Comparison of ENCODE assay signal across 9 cellular contexts in the genomic region with DNA sequence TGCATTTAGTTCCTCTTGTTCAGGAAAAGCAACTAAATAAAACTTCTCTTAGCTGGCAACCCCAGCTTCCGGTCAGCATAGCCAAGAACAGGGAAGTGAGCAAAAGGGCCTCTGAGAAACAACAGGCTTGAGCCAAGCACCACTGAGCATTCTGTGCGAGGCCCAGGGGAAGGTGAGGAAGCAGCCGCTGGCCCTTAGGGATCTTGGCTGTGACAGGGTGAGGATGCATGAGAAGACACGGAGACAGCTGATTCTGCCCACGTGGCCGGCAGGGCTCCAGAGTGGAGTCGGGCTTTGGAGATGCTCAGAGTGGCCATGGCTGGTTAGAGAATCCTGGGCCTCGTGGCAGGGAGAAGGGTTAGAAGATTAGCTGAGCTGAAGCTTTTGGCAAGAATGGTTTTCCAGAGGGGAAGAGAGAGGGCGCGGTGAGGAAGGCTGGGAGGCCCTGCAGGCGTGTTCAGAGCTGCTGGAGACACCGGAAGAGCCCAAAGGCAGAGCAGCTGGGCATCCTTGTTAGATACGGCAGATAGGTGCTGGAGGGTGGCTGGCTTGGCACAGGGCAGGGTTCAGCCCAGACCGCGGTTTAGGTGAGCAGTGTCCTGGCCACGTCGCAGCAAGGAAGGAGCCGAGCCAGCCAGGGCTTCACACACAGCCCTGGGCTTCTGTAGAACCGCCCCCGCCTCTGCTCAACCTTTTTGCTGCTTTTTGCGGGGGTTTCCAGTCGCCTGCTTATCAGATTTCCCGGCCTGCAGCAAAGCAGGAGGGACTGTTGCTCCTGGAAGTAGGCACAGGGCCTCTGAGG. TPM values are rescaled to one million over a fixed set of nuclear protein-coding genes. Genes with fewer than 3 reads are reported as not detected.
DNase-seq lines count a peak whose midpoint lies in the region; ATAC-seq, FAIRE-seq and TF ChIP-seq lines count a peak whose summit lies in the region.
"Had no signal": no experiment of that assay in that cellular context is flagged by ENCODE, and none has a peak within 500 bp of the region (broad histone marks: within the 10 kb centered on the region; RNA-seq: fewer than 3 reads in every experiment).

No MANE protein-coding gene starts in this region.

- no peak overlapping the region for H3K4me2 ChIP-seq in astrocyte (ENCODE audit: low read length)

- peak; percentile 29 for ATAC-seq in stimulated activated naive CD8-positive, alpha-beta T cell treated with anti-CD3 and anti-CD28 coated beads, Interleukin-15, Interleukin-2, amounts not matched to agents 100 U/mL and 50 U/mL, for 24 hours
- ATAC-seq in HG03025 (IDR thresholded peaks at IDR 0.05; ENCODE audit: low FRiP score, unreplicated experiment): no peak

- no peak for TF ChIP-seq CTCF in astrocyte (IDR thresholded peaks at IDR 0.05; ENCODE audit: insufficient read depth, low read depth, low read length)

- H3K4me1 Mint-ChIP-seq in activated CD4-positive, alpha-beta T cell treated with anti-CD3 and anti-CD28 coated beads, Interleukin-2, amount 10 ng/mL, durations not matched to agents 24 days and 14 days: peaks cover 33% of the 10 kb centered on the region
- H3K4me1 Mint-ChIP-seq in astrocyte (ENCODE audit: low read depth, unreplicated experiment): peaks cover 27% of the 10 kb centered on the region

- H3K79me2 ChIP-seq in astrocyte (ENCODE audit: insufficient read depth, low read length): peaks cover 85% of the 10 kb centered on the region

- no peak overlapping the region for H2AFZ ChIP-seq in astrocyte (ENCODE audit: low read depth, low read length)

- H3K4me3 ChIP-seq in astrocyte (ENCODE audit: insufficient read depth, low read depth, low read length): no peak overlapping the region

- H3K9me3 ChIP-seq in astrocyte (ENCODE audit: insufficient read depth, low read depth, low read length): no peaks in the 10 kb centered on the region

- peak overlapping the region; percentile 32 for H3K4me3 Mint-ChIP-seq in activated CD4-positive, alpha-beta T cell treated with anti-CD3 and anti-CD28 coated beads, Interleukin-2, amount 10 ng/mL, durations not matched to agents 24 days and 14 days
- H3K4me3 Mint-ChIP-seq in astrocyte (ENCODE audit: unreplicated experiment): peak overlapping the region; percentile 64

- H3K27me3 Mint-ChIP-seq in activated CD4-positive, alpha-beta T cell treated with anti-CD3 and anti-CD28 coated beads, Interleukin-2, amount 10 ng/mL, durations not matched to agents 24 days and 14 days: no peaks in the 10 kb centered on the region
- H3K27me3 Mint-ChIP-seq in astrocyte (ENCODE audit: low read depth, unreplicated experiment): no peaks in the 10 kb centered on the region

- H3K27ac ChIP-seq in astrocyte (ENCODE audit: low read depth, low read length): no peak overlapping the region

- peak; percentile 20 for FAIRE-seq in astrocyte (lab: Jason Lieb, UNC)

- H3K9ac ChIP-seq in astrocyte (ENCODE audit: low read length): peak overlapping the region; percentile 8

- peaks cover 52% of the 10 kb centered on the region for H3K36me3 Mint-ChIP-seq in activated CD4-positive, alpha-beta T cell treated with anti-CD3 and anti-CD28 coated beads, Interleukin-2, amount 10 ng/mL, durations not matched to agents 24 days and 14 days (ENCODE audit: low read depth)
- H3K36me3 Mint-ChIP-seq in astrocyte (ENCODE audit: low read depth, unreplicated experiment): peaks cover 16% of the 10 kb centered on the region

- H3K27ac Mint-ChIP-seq in activated CD4-positive, alpha-beta T cell treated with anti-CD3 and anti-CD28 coated beads, Interleukin-2, amount 10 ng/mL, durations not matched to agents 24 days and 14 days: peak overlapping the region; percentile 54
- H3K27ac Mint-ChIP-seq in astrocyte (ENCODE audit: unreplicated experiment): peak overlapping the region; percentile 66

- no peaks in the 10 kb centered on the region for H3K9me3 Mint-ChIP-seq in activated CD4-positive, alpha-beta T cell treated with anti-CD3 and anti-CD28 coated beads, Interleukin-2, amount 10 ng/mL, durations not matched to agents 24 days and 14 days
- H3K9me3 Mint-ChIP-seq in astrocyte (ENCODE audit: unreplicated experiment): no peaks in the 10 kb centered on the region

- no peak for DNase-seq in activated CD4-positive, alpha-beta T cell treated with anti-CD3 and anti-CD28 coated beads, Interleukin-2, amount 10 ng/mL, durations not matched to agents 24 days and 14 days
- no peak for DNase-seq in activated CD4-positive, alpha-beta T cell treated with anti-CD3 and anti-CD28 coated beads for 1 hour
- DNase-seq in astrocyte (ENCODE audit: low read depth) (no peak), iris pigment epithelial cell (ENCODE audit: low read depth) (peak; percentile 77), ACHN (no peak)
- peak; percentile 33 for DNase-seq in stimulated activated naive CD8-positive, alpha-beta T cell treated with anti-CD3 and anti-CD28 coated beads, Interleukin-15, Interleukin-2, amounts not matched to agents 100 U/mL and 50 U/mL, for 24 hours
- no peak for DNase-seq in effector CD8-positive, alpha-beta T cell (lab: John Stamatoyannopoulos, UW)

- in situ Hi-C loops in ACHN (cut with HindIII; ENCODE audit: low pct_ligation_motif_present, low pct_unique_long_range_greater_than_20kb, low sequenced_read_pairs): no loop called here

- peaks cover 9% of the 10 kb centered on the region for H3K4me1 ChIP-seq in astrocyte (ENCODE audit: insufficient read depth, low read length)

- intact Hi-C loops in activated CD4-positive, alpha-beta T cell treated with anti-CD3 and anti-CD28 coated beads, Interleukin-2, amount 10 ng/mL, durations not matched to agents 24 days and 14 days (cut with micrococcal nuclease): loop anchor here (5.0 to 10.0 kb wide), 3 partner anchors 54 to 384 kb away; partner anchors contain the start of genes COMP and REX1BD

- H3K36me3 ChIP-seq in astrocyte (ENCODE audit: insufficient read depth, low read length): peaks cover 16% of the 10 kb centered on the region

- H3K27me3 ChIP-seq in astrocyte (ENCODE audit: insufficient read depth, low read length): no peaks in the 10 kb centered on the region

- H4K20me1 ChIP-seq in astrocyte (ENCODE audit: insufficient read depth, low read length): peaks cover 94% of the 10 kb centered on the region

RNA-seq across cellular contexts. Expression of gene UPF1, which starts 17.3 kb away (rescaled TPM):
- total RNA-seq in activated CD4-positive, alpha-beta T cell treated with anti-CD3 and anti-CD28 coated beads, Interleukin-2, amount 10 ng/mL, durations not matched to agents 24 days and 14 days: 97.6 and 110 TPM in 2 replicates
- 48.6 and 57.8 TPM in 2 replicates for total RNA-seq in astrocyte

RNA-seq across cellular contexts. Expression of gene CERS1, which starts 46.9 kb away (rescaled TPM):
- total RNA-seq in activated CD4-positive, alpha-beta T cell treated with anti-CD3 and anti-CD28 coated beads, Interleukin-2, amount 10 ng/mL, durations not matched to agents 24 days and 14 days: 0.14 and 0.23 TPM in 2 replicates
- total RNA-seq in astrocyte: 4.9 and 6.8 TPM in 2 replicates

RNA-seq across cellular contexts. Expression of gene COMP, which starts 58.0 kb away (rescaled TPM):
- not detected in 2 replicates for total RNA-seq in activated CD4-positive, alpha-beta T cell treated with anti-CD3 and anti-CD28 coated beads, Interleukin-2, amount 10 ng/mL, durations not matched to agents 24 days and 14 days
- total RNA-seq in astrocyte: 1.7 and 2.3 TPM in 2 replicates
- total RNA-seq: SK-MEL-5 had no signal

Comparison
In these comparisons a context has a peak if more than half of its experiments do, and no peak if none do; other contexts are left out.
1. DNase-seq: peak in iris pigment epithelial cell (single experiment) and stimulated activated naive CD8-positive, alpha-beta T cell treated with anti-CD3 and anti-CD28 coated beads, Interleukin-15, Interleukin-2, amounts not matched to agents 100 U/mL and 50 U/mL, for 24 hours (single experiment); none in activated CD4-positive, alpha-beta T cell treated with anti-CD3 and anti-CD28 coated beads, Interleukin-2, amount 10 ng/mL, durations not matched to agents 24 days and 14 days (single experiment), activated CD4-positive, alpha-beta T cell treated with anti-CD3 and anti-CD28 coated beads for 1 hour (single experiment), astrocyte (single experiment), effector CD8-positive, alpha-beta T cell (single experiment) and ACHN (single experiment).